ENCODE assay signal across 9 cellular contexts in genomic region chr19:55116232-55117062, GRCh38. TPM values are rescaled to one million over a fixed set of nuclear protein-coding genes. Genes with fewer than 3 reads are reported as not detected.
DNase-seq lines count a peak whose midpoint lies in the region; ATAC-seq and TF ChIP-seq lines count a peak whose summit lies in the region.
"Had no signal": no experiment of that assay in that cellular context is flagged by ENCODE, and none has a peak within 500 bp of the region (broad histone marks: within the 10 kb centered on the region; RNA-seq: fewer than 3 reads in every experiment).

No MANE protein-coding gene starts in this region.

- no peaks in the 10 kb centered on the region for H3K9me3 ChIP-seq in CD4-positive, alpha-beta memory T cell (ENCODE audit: control insufficient read depth in 1 of 2, low read length in 2 of 2)
- H3K9me3 ChIP-seq in HCT116 (ENCODE audit: control insufficient read depth in 1 of 2, insufficient read depth in 1 of 2, low read depth in 1 of 2, low read length in 2 of 2) (no peaks in the 10 kb centered on the region), ascending aorta (no peaks in the 10 kb centered on the region), right atrium auricular region (no peaks in the 10 kb centered on the region)

- H3K9me2 ChIP-seq in HCT116 (ENCODE audit: insufficient read depth), result no peaks in the 10 kb centered on the region

- H3K4me2 ChIP-seq in HCT116 (ENCODE audit: low read length), result peak overlapping the region; percentile 87

- H3K36me3 Mint-ChIP-seq in CD4-positive, alpha-beta memory T cell, result peaks cover 0 to 18% of the 10 kb centered on the region in 2 donors

- peak overlapping the region; percentile 73 for H3K27ac ChIP-seq in CD4-positive, alpha-beta memory T cell (ENCODE audit: low read depth, low read length)
- peak overlapping the region; percentile 90 for H3K27ac ChIP-seq in HCT116 (ENCODE audit: low read depth, low read length)
- peak overlapping the region; percentile 79 to 87 for H3K27ac ChIP-seq in ascending aorta
- H3K27ac ChIP-seq in right atrium auricular region, result peak overlapping the region; percentile 96 to 97

- no peaks in the 10 kb centered on the region for H3K36me3 ChIP-seq in CD4-positive, alpha-beta memory T cell (ENCODE audit: insufficient read depth, low read length)
- H3K36me3 ChIP-seq in HCT116 (ENCODE audit: control insufficient read depth in 1 of 2, insufficient read depth in 2 of 2, low read length in 2 of 2) (no peaks in the 10 kb centered on the region; a peak in 2 of 4 replicates), ascending aorta (peaks cover 0 to 7% of the 10 kb centered on the region in 2 donors), right atrium auricular region (peaks cover 11% of the 10 kb centered on the region)

- no TSS peak for BruUV-seq in HCT116 (replicated peaks; lab: Mats Ljungman, UMichigan)

- no peak overlapping the region for H2AFZ ChIP-seq in HCT116 (ENCODE audit: low read depth, low read length, poor library complexity, severe bottlenecking)

- H3K27me3 Mint-ChIP-seq in CD4-positive, alpha-beta memory T cell, result peaks cover 2 to 4% of the 10 kb centered on the region in 2 donors

- H3K79me2 ChIP-seq in HCT116 (ENCODE audit: insufficient read depth, low read length), result peaks cover 55% of the 10 kb centered on the region

- H3K4me3 ChIP-seq in CD4-positive, alpha-beta memory T cell (ENCODE audit: low read length in 2 of 2), result peak overlapping the region; percentile 94 to 97
- H3K4me3 ChIP-seq in HCT116 (replicated peaks in 1 of 2; ENCODE audit: low read depth in 1 of 2, low read length in 2 of 2), result peak overlapping the region; percentile 84 to 99
- H3K4me3 ChIP-seq in ascending aorta, result peak overlapping the region; percentile 76 to 81
- H3K4me3 ChIP-seq in right atrium auricular region, result peak overlapping the region; percentile 80 to 88

- CTCF ChIA-PET in CD4-positive, alpha-beta memory T cell (lab: Charles Lee; ENCODE audit: partially characterized antibody), result interaction anchor here (1.0 kb wide), 1 partner anchor 28 kb away, joined by 3 read pairs; no protein-coding TSS in a partner anchor
- CTCF ChIA-PET in HCT116 (lab: Charles Lee), result interaction anchor here (1.4 kb wide), 1 partner anchor 50 kb away, joined by 4 read pairs; the partner anchor contains the start of gene DNAAF3

- H3K27me3 ChIP-seq in CD4-positive, alpha-beta memory T cell (ENCODE audit: insufficient read depth, low read length), result no peaks in the 10 kb centered on the region
- H3K27me3 ChIP-seq in HCT116 (ENCODE audit: insufficient read depth, low read length) (no peaks in the 10 kb centered on the region), ascending aorta (no peaks in the 10 kb centered on the region), right atrium auricular region (no peaks in the 10 kb centered on the region)

- POLR2A ChIA-PET in CD4-positive, alpha-beta memory T cell (lab: Charles Lee; ENCODE audit: partially characterized antibody), result interaction anchor here (0.8 to 2.8 kb wide), 14 partner anchors 28 to 538 kb away, joined by 3 to 13 read pairs (median 6); partner anchors contain the start of genes FIZ1, KMT5C, PPP6R1 and RDH13
- POLR2A ChIA-PET in HCT116 (lab: Charles Lee), result interaction anchor here (1.5 to 2.1 kb wide), 2 partner anchors 30 to 36 kb away, joined by 10 read pairs; no protein-coding TSS in a partner anchor

- peaks cover 31% of the 10 kb centered on the region for H3K4me1 ChIP-seq in CD4-positive, alpha-beta memory T cell (ENCODE audit: insufficient read depth, low read length)
- H3K4me1 ChIP-seq in HCT116 (ENCODE audit: control insufficient read depth in 1 of 2, insufficient read depth in 2 of 2, low read length in 2 of 2), result peaks cover 12 to 27% of the 10 kb centered on the region in 2 experiments
- peaks cover 13 to 38% of the 10 kb centered on the region in 2 donors for H3K4me1 ChIP-seq in ascending aorta
- H3K4me1 ChIP-seq in right atrium auricular region, result peaks cover 0 to 59% of the 10 kb centered on the region in 2 donors

- H3K27ac Mint-ChIP-seq in CD4-positive, alpha-beta memory T cell, result peak overlapping the region; percentile 96 to 99 (median 98)

- no peak for TF ChIP-seq RAD21 in HCT116 (IDR thresholded peaks at IDR 0.05; ENCODE audit: low read depth)

- H3K4me1 Mint-ChIP-seq in CD4-positive, alpha-beta memory T cell, result peaks cover 15 to 53% (median 35%) of the 10 kb centered on the region in 4 donors

- intact Hi-C loops in CD4-positive, alpha-beta memory T cell (cut with micrococcal nuclease), result loop anchor here (1.0 to 5.0 kb wide), 10 partner anchors 28 to 559 kb away; partner anchors contain the start of genes EPN1, KMT5C, PPP6R1 and RDH13
- intact Hi-C loops in HCT116 (cut with micrococcal nuclease), result loop anchor here (2.0 kb wide), 1 partner anchor 36 kb away; no protein-coding TSS in a partner anchor
- intact Hi-C loops in ascending aorta (cut with DNase I), result loop anchor here (1.0 to 10.0 kb wide), 12 partner anchors 54 to 1252 kb away; partner anchors contain the start of genes BRSK1, CDC42EP5, FIZ1 and HSPBP1
- intact Hi-C loops in posterior vena cava (cut with DNase I), result no loop called here

- H3K4me3 Mint-ChIP-seq in CD4-positive, alpha-beta memory T cell, result peak overlapping the region; percentile 88 to 99 (median 98)

- ATAC-seq in HCT116 (peak; percentile 37), HG03442 (IDR thresholded peaks at IDR 0.05; ENCODE audit: unreplicated experiment) (no peak), HG02759 (IDR thresholded peaks at IDR 0.05; ENCODE audit: unreplicated experiment) (no peak)

- peaks cover 0 to 3% (median 0%) of the 10 kb centered on the region in 8 donors for H3K9me3 Mint-ChIP-seq in CD4-positive, alpha-beta memory T cell

- no peaks in the 10 kb centered on the region for H4K20me1 ChIP-seq in HCT116 (ENCODE audit: insufficient read depth)

- H3K9ac ChIP-seq in HCT116 (ENCODE audit: low read length), result peak overlapping the region; percentile 95

- DNase-seq in CD4-positive, alpha-beta memory T cell, result peak; percentile 32 to 64 (median 44)
- DNase-seq in HCT116 (ENCODE audit: low read depth, low spot score), result no peak
- DNase-seq in SKM-1 (lab: John Stamatoyannopoulos, UW; ENCODE audit: unreplicated experiment), result peak; percentile 12
- DNase-seq in ascending aorta (ENCODE audit: low spot score in 2 of 2), result peak in 1 of 2 donors; percentile 84
- peak; percentile 85 for DNase-seq in right atrium auricular region (ENCODE audit: low spot score)
- DNase-seq in posterior vena cava (ENCODE audit: low spot score), result peak; percentile 91

- RAD21 ChIA-PET in HCT116 (lab: Charles Lee; ENCODE audit: low non-redundant PET in 1 of 2, low total read pairs in 2 of 2, uncharacterized antibody in 2 of 2, unreplicated experiment in 2 of 2), result no interaction called here

- TF ChIP-seq CTCF in HCT116 (IDR thresholded peaks at IDR 0.05 in 2 of 3, conservative IDR thresholded peaks at IDR 0.05 in 1 of 3; ENCODE audit: borderline replicate concordance in 1 of 3, insufficient read depth in 1 of 3, low read depth in 2 of 3, low read length in 2 of 3), result no peak
- no peak for TF ChIP-seq CTCF in ascending aorta (IDR thresholded peaks at IDR 0.05)
- TF ChIP-seq CTCF in right atrium auricular region (IDR thresholded peaks at IDR 0.05), result no peak

- TF ChIP-seq POLR2A in HCT116 (IDR thresholded peaks at IDR 0.05; ENCODE audit: borderline replicate concordance, extremely low read depth, insufficient read depth, insufficient read length), result no peak

TF ChIP-seq in HCT116, 20 proteins besides CTCF, POLR2A, EP300 and RAD21:
- TF ChIP-seq SRF (IDR thresholded peaks at IDR 0.05; ENCODE audit: low read depth), result no peak

RNA-seq across cellular contexts. Expression of gene PPP1R12C, which starts 1.0 kb away (rescaled TPM):
- 100 to 1,000 TPM; 165 TPM for total RNA-seq in CD4-positive, alpha-beta memory T cell
- 1 to 10 TPM; 1.4 to 9.5 TPM for polyA plus RNA-seq in CD4-positive, alpha-beta memory T cell
- total RNA-seq in HCT116 (2021; ENCODE audit: unreplicated experiment) (83.2 TPM), ascending aorta (219 TPM), right atrium auricular region (100 to 1,000 TPM in 1 of 2 donors, 10 to 100 TPM in 1; 98.9 to 205 TPM), posterior vena cava (100 to 1,000 TPM; 207 to 252 TPM)
- polyA plus RNA-seq in HCT116 (2012), result 50.0 and 59.9 TPM in 2 replicates

RNA-seq across cellular contexts. Expression of gene TNNT1, which starts 32.6 kb away (rescaled TPM):
- total RNA-seq in CD4-positive, alpha-beta memory T cell, result not detected
- not detected for polyA plus RNA-seq in CD4-positive, alpha-beta memory T cell
- 188 TPM for total RNA-seq in HCT116 (2021; ENCODE audit: unreplicated experiment)
- 219 and 251 TPM in 2 replicates for polyA plus RNA-seq in HCT116 (2012)
- total RNA-seq in ascending aorta, result not detected
- 10 to 100 TPM in 1 of 2 donors, 1 to 10 TPM in 1; 6.8 to 46.5 TPM for total RNA-seq in right atrium auricular region
- total RNA-seq in posterior vena cava, result not detected

RNA-seq across cellular contexts. Expression of gene EPS8L1, which starts 40.8 kb away (rescaled TPM):
- total RNA-seq in CD4-positive, alpha-beta memory T cell, result 1 to 10 TPM; 1.6 to 2.2 TPM
- under 1 TPM; 0.45 to 0.49 TPM for polyA plus RNA-seq in CD4-positive, alpha-beta memory T cell
- total RNA-seq in HCT116 (2021; ENCODE audit: unreplicated experiment) (62.1 TPM), ascending aorta (not detected), right atrium auricular region (10 to 100 TPM in 1 of 2 donors, 1 to 10 TPM in 1; 6.7 to 13.8 TPM), posterior vena cava (1 to 10 TPM in 1 of 2 donors, under 1 TPM in 1; 0.38 to 2.1 TPM)
- polyA plus RNA-seq in HCT116 (2012), result 87.9 and 99.4 TPM in 2 replicates

RNA-seq across cellular contexts. Expression of gene TNNI3, which starts 41.1 kb away (rescaled TPM):
- total RNA-seq in CD4-positive, alpha-beta memory T cell, result not detected
- polyA plus RNA-seq in CD4-positive, alpha-beta memory T cell, result not detected
- total RNA-seq in HCT116 (2021; ENCODE audit: unreplicated experiment) (42.1 TPM), ascending aorta (not detected), right atrium auricular region (1,000 to 10,000 TPM; 3,822 to 4,003 TPM), posterior vena cava (not detected)
- 38.5 and 43.5 TPM in 2 replicates for polyA plus RNA-seq in HCT116 (2012)
- total RNA-seq: T-helper 2 cell treated with Interferon-gamma antibody and Interleukin-4, amounts not matched to agents 100 ng/mL and 5 ng/mL, for 36 hours had no signal

RNA-seq across cellular contexts. Expression of gene DNAAF3, which starts 50.0 kb away (rescaled TPM):
- total RNA-seq in CD4-positive, alpha-beta memory T cell, result not detected
- under 1 TPM in 1 of 2 donors, not detected in 1; 0.93 TPM for polyA plus RNA-seq in CD4-positive, alpha-beta memory T cell
- 52.8 TPM for total RNA-seq in HCT116 (2021; ENCODE audit: unreplicated experiment)
- 34.3 and 47.5 TPM in 2 replicates for polyA plus RNA-seq in HCT116 (2012)
- total RNA-seq in ascending aorta, result not detected
- total RNA-seq in right atrium auricular region, result 1 to 10 TPM in 1 of 2 donors, under 1 TPM in 1; 0.89 to 2.7 TPM
- not detected for total RNA-seq in posterior vena cava

Comparison
In these comparisons a context has a peak if more than half of its experiments do, and no peak if none do; other contexts are left out.
1. intact Hi-C loops: an anchor here in CD4-positive, alpha-beta memory T cell (1.0 to 5.0 kb wide), HCT116 (2.0 kb wide) and ascending aorta (1.0 to 10.0 kb wide); none called in posterior vena cava.